Comparison of ENCODE assay signal across 30 cellular contexts in the genomic region with DNA sequence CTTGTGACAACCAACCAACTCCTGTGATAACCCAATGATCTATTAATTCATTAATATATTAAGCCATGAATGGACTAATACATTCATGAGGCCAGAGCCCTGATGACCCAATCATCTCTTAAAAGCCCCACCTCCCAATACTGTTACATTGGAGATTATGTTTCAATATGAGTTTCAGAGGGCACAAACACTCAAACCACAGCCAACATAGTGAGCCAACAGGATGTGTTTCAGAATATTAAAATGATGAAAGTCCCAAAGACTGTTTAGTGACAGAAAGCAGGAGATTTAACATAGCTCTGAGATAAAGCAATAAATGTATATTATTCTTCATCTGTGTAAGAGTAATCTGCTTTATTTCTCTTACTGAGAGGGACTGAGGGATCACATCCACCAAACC.
"Had no signal": no experiment of that assay in that cellular context is flagged by ENCODE, and none has a peak within 500 bp of the region (broad histone marks: within the 10 kb centered on the region; RNA-seq: fewer than 3 reads in every experiment).

No MANE protein-coding gene starts in this region.

- H3K27me3 Mint-ChIP-seq: activated B cell treated with CpG ODN at 0.5 μM for 24 hours; activated CD8-positive, alpha-beta T cell treated with anti-CD3 and anti-CD28 coated beads for 36 hours; dendritic cell treated with granulocyte-macrophage colony-stimulating factor and Interleukin-4, amounts not matched to agents 40 ng/mL and 50 ng/mL, for 4 days had no signal

- H3K4me3 Mint-ChIP-seq: activated B cell treated with CpG ODN at 0.5 μM for 24 hours; activated CD8-positive, alpha-beta T cell treated with anti-CD3 and anti-CD28 coated beads for 36 hours; activated naive CD8-positive, alpha-beta T cell; activated T-cell treated with anti-CD3 and anti-CD28 coated beads, Interleukin-2, amount 50 U/mL, for 4 hours; activated T-helper 1 cell treated with anti-CD3 and anti-CD28 coated beads, Interleukin-12 subunit alpha, Interleukin-12 subunit beta, Interleukin-2, Interleukin-4 antibody, amounts not matched to agents 30 ng/mL and 10 ng/mL and 1 ng/mL, durations not matched to agents 14 hours and 24 hours and 36 hours; central memory CD8-positive, alpha-beta T cell; dendritic cell treated with granulocyte-macrophage colony-stimulating factor and Interleukin-4, amounts not matched to agents 40 ng/mL and 50 ng/mL, for 4 days; endodermal cell; T-helper 17 cell; T-helper 2 cell treated with Interferon-gamma antibody and Interleukin-4, amounts not matched to agents 5 μg/mL and 100 μg/mL, for 36 hours had no signal

- H3K36me3 ChIP-seq: brain microvascular endothelial cell, gastroesophageal sphincter, heart right ventricle, WERI-Rb-1 had no signal

- H3K9me3 ChIP-seq: gastroesophageal sphincter, heart right ventricle had no signal

- ATAC-seq: activated CD4-positive, CD25-positive, alpha-beta regulatory T cell treated with anti-CD3 and anti-CD28 coated beads, Interleukin-2, amount 50 U/mL, for 24 hours; activated CD8-positive, alpha-beta T cell treated with anti-CD3 and anti-CD28 coated beads for 36 hours; activated T-cell treated with anti-CD3 and anti-CD28 coated beads, Interleukin-2, amount 50 U/mL, for 4 hours; esophagus mucosa; gastroesophageal sphincter; heart right ventricle; T-helper 17 cell had no signal

- H3K27me3 ChIP-seq: brain microvascular endothelial cell, dorsolateral prefrontal cortex, gastroesophageal sphincter, heart right ventricle had no signal

- H3K27ac ChIP-seq: brain microvascular endothelial cell, coronary artery, dorsolateral prefrontal cortex, gastroesophageal sphincter, heart right ventricle, WERI-Rb-1 had no signal

- H3K4me1 Mint-ChIP-seq: activated B cell treated with CpG ODN at 0.5 μM for 24 hours; central memory CD8-positive, alpha-beta T cell; endodermal cell; T-helper 17 cell had no signal

- H3K36me3 Mint-ChIP-seq: activated naive CD8-positive, alpha-beta T cell had no signal

- H3K4me3 ChIP-seq: coronary artery, dorsolateral prefrontal cortex, gastroesophageal sphincter, heart right ventricle had no signal

- H3K9me3 Mint-ChIP-seq: activated B cell treated with CpG ODN at 0.5 μM for 24 hours; activated CD8-positive, alpha-beta T cell treated with anti-CD3 and anti-CD28 coated beads for 36 hours; activated T-cell treated with anti-CD3 and anti-CD28 coated beads, Interleukin-2, amount 50 U/mL, for 4 hours; activated T-helper 1 cell treated with anti-CD3 and anti-CD28 coated beads, Interleukin-12 subunit alpha, Interleukin-12 subunit beta, Interleukin-2, Interleukin-4 antibody, amounts not matched to agents 30 ng/mL and 10 ng/mL and 1 ng/mL, durations not matched to agents 14 hours and 24 hours and 36 hours; central memory CD8-positive, alpha-beta T cell; dendritic cell treated with granulocyte-macrophage colony-stimulating factor and Interleukin-4, amounts not matched to agents 40 ng/mL and 50 ng/mL, for 4 days; endodermal cell; T-helper 2 cell treated with Interferon-gamma antibody and Interleukin-4, amounts not matched to agents 5 μg/mL and 100 μg/mL, for 36 hours had no signal

- DNase-seq: activated B cell treated with CpG ODN at 0.5 μM for 24 hours; activated CD4-positive, alpha-beta T cell treated with anti-CD3 and anti-CD28 coated beads for 48 hours; activated CD4-positive, alpha-beta T cell treated with anti-CD3 and anti-CD28 coated beads, Interleukin-2, amount 50 U/mL, for 1 hour; activated CD4-positive, alpha-beta T cell treated with anti-CD3 and anti-CD28 coated beads, Interleukin-2, amount 50 U/mL, for 48 hours; activated CD8-positive, alpha-beta memory T cell treated with anti-CD3 and anti-CD28 coated beads for 24 hours; activated CD8-positive, alpha-beta T cell treated with anti-CD3 and anti-CD28 coated beads for 36 hours; activated gamma-delta T cell; activated naive CD4-positive, alpha-beta T cell treated with anti-CD3 and anti-CD28 coated beads, Interleukin-2, amount 50 U/mL, for 16 hours; activated naive CD4-positive, alpha-beta T cell treated with Interleukin-2 at 50 U/mL for 16 hours; activated T-cell treated with anti-CD3 and anti-CD28 coated beads, Interleukin-2, amount 50 U/mL, for 4 hours; amniotic stem cell; anterior cingulate cortex; brain microvascular endothelial cell; dorsolateral prefrontal cortex; effector memory CD4-positive, alpha-beta T cell; endodermal cell; foreskin melanocyte; heart right ventricle; T-helper 17 cell; T1000; WERI-Rb-1 had no signal

- H3K27ac Mint-ChIP-seq: activated B cell treated with CpG ODN at 0.5 μM for 24 hours; activated CD8-positive, alpha-beta T cell treated with anti-CD3 and anti-CD28 coated beads for 36 hours; activated naive CD8-positive, alpha-beta T cell; activated T-helper 1 cell treated with anti-CD3 and anti-CD28 coated beads, Interleukin-12 subunit alpha, Interleukin-12 subunit beta, Interleukin-2, Interleukin-4 antibody, amounts not matched to agents 30 ng/mL and 10 ng/mL and 1 ng/mL, durations not matched to agents 14 hours and 24 hours and 36 hours; dendritic cell treated with granulocyte-macrophage colony-stimulating factor and Interleukin-4, amounts not matched to agents 40 ng/mL and 50 ng/mL, for 4 days; endodermal cell; T-helper 17 cell; T-helper 2 cell treated with Interferon-gamma antibody and Interleukin-4, amounts not matched to agents 5 μg/mL and 100 μg/mL, for 36 hours had no signal

- H3K4me1 ChIP-seq: gastroesophageal sphincter, heart right ventricle had no signal
